ENCODE assay signal across 11 cellular contexts in the genomic region with DNA sequence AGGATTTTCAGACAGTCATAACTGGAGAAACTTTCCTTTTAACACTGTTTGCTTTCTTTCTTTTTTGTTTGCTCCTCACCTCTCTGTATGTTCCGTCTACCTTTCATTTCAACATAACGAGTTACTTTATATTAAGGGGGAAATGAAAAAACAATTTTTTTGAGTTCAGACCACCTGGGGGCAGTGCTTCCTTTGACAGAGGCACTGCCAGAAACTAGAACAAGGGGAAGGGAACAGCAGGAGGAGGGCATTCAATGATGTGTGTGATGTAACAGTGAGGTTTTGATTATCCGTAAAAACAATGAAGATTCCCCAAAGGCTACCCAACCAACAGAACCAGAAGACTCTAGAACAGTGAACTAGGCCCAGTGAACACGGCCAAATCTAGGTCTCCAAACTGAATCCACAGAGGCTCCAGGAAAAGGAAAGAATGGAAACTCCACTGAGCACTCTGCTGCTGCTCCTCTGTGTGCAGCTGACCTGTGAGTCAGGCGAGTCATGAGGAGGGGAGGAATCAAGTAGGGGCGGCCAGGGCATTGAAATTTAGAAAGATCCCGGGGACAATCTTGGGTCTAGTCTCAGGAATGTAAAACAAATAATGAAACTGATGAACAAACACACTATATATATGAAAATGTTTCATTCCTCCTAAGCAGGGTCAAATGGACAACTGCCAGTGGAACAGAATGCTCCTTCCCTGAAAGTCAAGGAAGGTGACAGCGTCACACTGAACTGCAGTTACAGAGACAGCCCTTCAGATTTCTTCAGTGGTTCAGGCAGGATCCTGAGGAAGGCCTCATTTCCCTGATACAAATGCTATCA.
DNase-seq lines count a peak whose midpoint lies in the region; ATAC-seq and TF ChIP-seq lines count a peak whose summit lies in the region.
"Had no signal": no experiment of that assay in that cellular context is flagged by ENCODE, and none has a peak within 500 bp of the region (broad histone marks: within the 10 kb centered on the region; RNA-seq: fewer than 3 reads in every experiment).

No MANE protein-coding gene starts in this region.

- peak overlapping the region; percentile 48 for H3K4me3 Mint-ChIP-seq in CD4-positive, alpha-beta T cell
- peak overlapping the region; percentile 5 for H3K4me3 Mint-ChIP-seq in activated T-helper 2 cell treated with anti-CD3 and anti-CD28 coated beads, Interferon-gamma antibody, Interleukin-2, Interleukin-4, amounts not matched to agents 10 μg/mL and 5 μg/mL and 100 μg/mL, durations not matched to agents 14 hours and 24 hours and 36 hours (ENCODE audit: low read depth)

- TF ChIP-seq CTCF in CD4-positive, alpha-beta T cell (IDR thresholded peaks at IDR 0.05): no peak

- H3K4me1 Mint-ChIP-seq in CD4-positive, alpha-beta T cell (ENCODE audit: low read depth): peaks cover 8% of the 10 kb centered on the region
- peaks cover 2% of the 10 kb centered on the region for H3K4me1 Mint-ChIP-seq in activated T-helper 2 cell treated with anti-CD3 and anti-CD28 coated beads, Interferon-gamma antibody, Interleukin-2, Interleukin-4, amounts not matched to agents 10 μg/mL and 5 μg/mL and 100 μg/mL, durations not matched to agents 14 hours and 24 hours and 36 hours (ENCODE audit: low read depth)

- CTCF ChIA-PET in CD4-positive, alpha-beta T cell (lab: Charles Lee): no interaction called here

- POLR2A ChIA-PET in CD4-positive, alpha-beta T cell (lab: Charles Lee): no interaction called here

- H3K36me3 Mint-ChIP-seq in CD4-positive, alpha-beta T cell (ENCODE audit: low read depth): no peaks in the 10 kb centered on the region
- H3K36me3 Mint-ChIP-seq in activated T-helper 2 cell treated with anti-CD3 and anti-CD28 coated beads, Interferon-gamma antibody, Interleukin-2, Interleukin-4, amounts not matched to agents 10 μg/mL and 5 μg/mL and 100 μg/mL, durations not matched to agents 14 hours and 24 hours and 36 hours (ENCODE audit: low read depth): no peaks in the 10 kb centered on the region

- intact Hi-C loops in CD4-positive, alpha-beta T cell (cut with DNase I, micrococcal nuclease): no loop called here
- intact Hi-C loops in activated T-helper 2 cell treated with anti-CD3 and anti-CD28 coated beads, Interferon-gamma antibody, Interleukin-2, Interleukin-4, amounts not matched to agents 10 μg/mL and 5 μg/mL and 100 μg/mL, durations not matched to agents 14 hours and 24 hours and 36 hours (cut with micrococcal nuclease): no loop called here

- no peak for DNase-seq in CD4-positive, alpha-beta T cell
- peak; percentile 47 for DNase-seq in HT1080 (ENCODE audit: low read depth)
- no peak for DNase-seq in activated T-helper 2 cell treated with anti-CD3 and anti-CD28 coated beads, Interferon-gamma antibody, Interleukin-2, Interleukin-4, amounts not matched to agents 10 μg/mL and 5 μg/mL and 100 μg/mL, durations not matched to agents 14 hours and 24 hours and 36 hours (ENCODE audit: low spot score)
- DNase-seq in medulla oblongata (ENCODE audit: extremely low spot score): peak; percentile 9
- DNase-seq in mucosa of gallbladder (ENCODE audit: low spot score): no peak
- DNase-seq in NCI-H1694 treated with DMSO at 0.1 percent for 48 hours (lab: John Stamatoyannopoulos, UW): no peak
- DNase-seq: activated naive CD4-positive, alpha-beta T cell treated with Interleukin-2 at 50 U/mL for 16 hours; NCI-H2029 treated with DMSO at 0.1 percent for 48 hours; stimulated activated CD4-positive, alpha-beta T cell treated with anti-CD3 and anti-CD28 coated beads, Interleukin-4, amount 100 ng/mL, for 4 hours had no signal

- ATAC-seq in CD4-positive, alpha-beta T cell (ENCODE audit: poor library complexity): no peak
- ATAC-seq in GM19467 (IDR thresholded peaks at IDR 0.05; ENCODE audit: unreplicated experiment) (no peak), HG02571 (IDR thresholded peaks at IDR 0.05; ENCODE audit: unreplicated experiment) (no peak)

- no peaks in the 10 kb centered on the region for H3K27me3 Mint-ChIP-seq in CD4-positive, alpha-beta T cell
- no peaks in the 10 kb centered on the region for H3K27me3 Mint-ChIP-seq in activated T-helper 2 cell treated with anti-CD3 and anti-CD28 coated beads, Interferon-gamma antibody, Interleukin-2, Interleukin-4, amounts not matched to agents 10 μg/mL and 5 μg/mL and 100 μg/mL, durations not matched to agents 14 hours and 24 hours and 36 hours (ENCODE audit: low read depth)

- no peak overlapping the region for H3K27ac ChIP-seq in CD4-positive, alpha-beta T cell (ENCODE audit: low read depth, low read length)

- H3K27ac Mint-ChIP-seq in CD4-positive, alpha-beta T cell: peak overlapping the region; percentile 82
- no peak overlapping the region for H3K27ac Mint-ChIP-seq in activated T-helper 2 cell treated with anti-CD3 and anti-CD28 coated beads, Interferon-gamma antibody, Interleukin-2, Interleukin-4, amounts not matched to agents 10 μg/mL and 5 μg/mL and 100 μg/mL, durations not matched to agents 14 hours and 24 hours and 36 hours

- no peaks in the 10 kb centered on the region for H3K27me3 ChIP-seq in CD4-positive, alpha-beta T cell (ENCODE audit: control insufficient read depth, insufficient read depth, low read length)

- no peaks in the 10 kb centered on the region for H3K9me3 ChIP-seq in CD4-positive, alpha-beta T cell (ENCODE audit: control insufficient read depth, low read length)

- no peaks in the 10 kb centered on the region for H3K9me3 Mint-ChIP-seq in CD4-positive, alpha-beta T cell
- no peaks in the 10 kb centered on the region for H3K9me3 Mint-ChIP-seq in activated T-helper 2 cell treated with anti-CD3 and anti-CD28 coated beads, Interferon-gamma antibody, Interleukin-2, Interleukin-4, amounts not matched to agents 10 μg/mL and 5 μg/mL and 100 μg/mL, durations not matched to agents 14 hours and 24 hours and 36 hours

Comparison
In these comparisons a context has a peak if more than half of its experiments do, and no peak if none do; other contexts are left out.
1. DNase-seq: peak in HT1080 (single experiment) and medulla oblongata (single experiment); none in CD4-positive, alpha-beta T cell (0 of 10), activated T-helper 2 cell treated with anti-CD3 and anti-CD28 coated beads, Interferon-gamma antibody, Interleukin-2, Interleukin-4, amounts not matched to agents 10 μg/mL and 5 μg/mL and 100 μg/mL, durations not matched to agents 14 hours and 24 hours and 36 hours (single experiment), mucosa of gallbladder (single experiment) and NCI-H1694 treated with DMSO at 0.1 percent for 48 hours (single experiment).